Comparison of ENCODE assay signal across 19 cellular contexts in the genomic region with DNA sequence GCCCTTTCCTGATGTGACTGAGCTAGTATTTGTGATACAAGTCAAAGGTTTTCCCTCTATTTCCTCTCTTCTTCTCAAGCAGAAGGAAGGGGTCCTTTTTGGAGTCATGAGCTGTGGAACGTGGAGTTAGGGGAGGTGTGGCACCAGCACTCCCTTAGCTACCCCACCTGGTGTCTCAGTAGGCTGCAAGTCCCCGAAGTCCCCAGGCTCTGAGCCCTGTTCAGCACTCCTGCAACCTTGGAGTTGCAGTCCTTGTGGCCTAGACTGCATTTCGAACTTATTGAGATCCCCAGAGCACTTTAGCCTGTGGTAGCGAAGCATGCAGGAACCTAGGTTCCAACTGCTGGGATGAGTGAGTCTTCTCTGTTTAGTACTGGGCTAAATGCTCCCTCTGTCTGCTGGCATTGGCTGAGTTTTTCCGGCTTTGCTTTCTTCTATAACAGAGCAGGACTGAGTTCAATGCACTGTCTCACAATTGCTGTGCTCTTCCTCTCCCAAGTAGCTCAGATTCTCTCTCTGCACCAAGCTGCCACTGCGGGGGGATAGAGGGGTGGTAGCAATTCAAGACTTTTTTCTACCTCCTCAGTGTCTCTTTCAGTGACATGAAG.
DNase-seq lines count a peak whose midpoint lies in the region; ATAC-seq and TF ChIP-seq lines count a peak whose summit lies in the region.
"Had no signal": no experiment of that assay in that cellular context is flagged by ENCODE, and none has a peak within 500 bp of the region (broad histone marks: within the 10 kb centered on the region; RNA-seq: fewer than 3 reads in every experiment).

No MANE protein-coding gene starts in this region.

- H3K9ac ChIP-seq in Karpas-422 (ENCODE audit: low read length), result no peak overlapping the region
- H3K9ac ChIP-seq: GM23248 had no signal

- no peaks in the 10 kb centered on the region for H3K36me3 ChIP-seq in Karpas-422 (ENCODE audit: insufficient read depth, low read length)
- no peaks in the 10 kb centered on the region for H3K36me3 ChIP-seq in RWPE2 (ENCODE audit: low read depth)
- H3K36me3 ChIP-seq in body of pancreas (replicated peaks in 1 of 2; ENCODE audit: insufficient read depth in 1 of 2, low read depth in 2 of 2), result no peaks in the 10 kb centered on the region

- H3K4me3 Mint-ChIP-seq in nephron progenitor cell, result no peak overlapping the region
- H3K4me3 Mint-ChIP-seq: CD4-positive, CD25-positive, alpha-beta regulatory T cell had no signal

- H4K20me1 ChIP-seq in Karpas-422 (ENCODE audit: insufficient read depth, low read depth, low read length), result no peaks in the 10 kb centered on the region

- H3K36me3 Mint-ChIP-seq in nephron progenitor cell (ENCODE audit: low read depth), result no peaks in the 10 kb centered on the region
- H3K36me3 Mint-ChIP-seq: CD4-positive, CD25-positive, alpha-beta regulatory T cell had no signal

- H3K9me2 ChIP-seq in Karpas-422 (replicated peaks; ENCODE audit: insufficient read depth, low read length), result no peaks in the 10 kb centered on the region

- H3K4me3 ChIP-seq in Karpas-422 (ENCODE audit: low read length), result no peak overlapping the region
- H3K4me3 ChIP-seq in RWPE2 (ENCODE audit: severe bottlenecking), result no peak overlapping the region
- no peak overlapping the region for H3K4me3 ChIP-seq in body of pancreas
- H3K4me3 ChIP-seq: GM23248 had no signal

- WGBS in body of pancreas, 2 donors, result 47 to 52% methylated on average over 6 of the region's 6 CpGs

- H3K27ac Mint-ChIP-seq in nephron progenitor cell, result peak overlapping the region; percentile 96
- H3K27ac Mint-ChIP-seq: CD4-positive, CD25-positive, alpha-beta regulatory T cell had no signal

- H3K9me3 ChIP-seq in Karpas-422 (ENCODE audit: low read length) (no peaks in the 10 kb centered on the region; the same call in 1 of the 2 replicates), RWPE2 (ENCODE audit: severe bottlenecking) (no peaks in the 10 kb centered on the region), body of pancreas (no peaks in the 10 kb centered on the region)

- peak overlapping the region; percentile 91 for H2AFZ ChIP-seq in Karpas-422 (ENCODE audit: low read length)
- H2AFZ ChIP-seq: GM23248 had no signal

- H3K27me3 Mint-ChIP-seq in nephron progenitor cell (ENCODE audit: low read depth, poor library complexity), result no peaks in the 10 kb centered on the region
- H3K27me3 Mint-ChIP-seq: CD4-positive, CD25-positive, alpha-beta regulatory T cell had no signal

- intact Hi-C loops in head of caudate nucleus (cut with DNase I) (no loop called here), body of pancreas (cut with DNase I) (no loop called here)

- H3K27me3 ChIP-seq in Karpas-422 (ENCODE audit: low read length) (no peaks in the 10 kb centered on the region), RWPE2 (ENCODE audit: insufficient read depth, poor library complexity, severe bottlenecking) (no peaks in the 10 kb centered on the region), body of pancreas (no peaks in the 10 kb centered on the region)

- no peak for TF ChIP-seq POLR2A in body of pancreas (IDR thresholded peaks at IDR 0.05)

- TF ChIP-seq CTCF in RWPE2 (IDR thresholded peaks at IDR 0.05; ENCODE audit: poor library complexity, severe bottlenecking) (no peak), nephron progenitor cell (IDR thresholded peaks at IDR 0.05) (no peak), body of pancreas (IDR thresholded peaks at IDR 0.05) (no peak)

- no peak overlapping the region for H3K4me2 ChIP-seq in Karpas-422 (ENCODE audit: low read depth, low read length, poor library complexity, severe bottlenecking)

- H3K9me3 Mint-ChIP-seq in nephron progenitor cell, result peaks cover 13% of the 10 kb centered on the region

- H3K27ac ChIP-seq in Karpas-422 (ENCODE audit: low read length) (no peak overlapping the region), RWPE2 (ENCODE audit: poor library complexity, severe bottlenecking) (no peak overlapping the region), body of pancreas (no peak overlapping the region)
- H3K27ac ChIP-seq: GM23248 had no signal

- no peaks in the 10 kb centered on the region for H3K79me2 ChIP-seq in Karpas-422 (ENCODE audit: low read length)

- H3K4me1 Mint-ChIP-seq in nephron progenitor cell, result no peaks in the 10 kb centered on the region
- H3K4me1 Mint-ChIP-seq: CD4-positive, CD25-positive, alpha-beta regulatory T cell had no signal

- H3K4me1 ChIP-seq in Karpas-422 (ENCODE audit: low read length) (no peaks in the 10 kb centered on the region), RWPE2 (ENCODE audit: insufficient read depth, poor library complexity, severe bottlenecking) (no peaks in the 10 kb centered on the region), body of pancreas (no peaks in the 10 kb centered on the region)

- DNase-seq in ELR (ENCODE audit: low read depth) (peak; percentile 3), Karpas-422 (no peak), RWPE2 (ENCODE audit: low spot score) (no peak), nephron progenitor cell (no peak), head of caudate nucleus (no peak), body of pancreas (no peak)
- no peak for DNase-seq in stimulated activated CD4-positive, alpha-beta T cell treated with anti-CD3 and anti-CD28 coated beads, Interleukin-15, amount 100 ng/mL, for 24 hours
- DNase-seq: AML-193; Calu3; CD4-positive, CD25-positive, alpha-beta regulatory T cell; DMS79; GDM1; GM23248; Kasumi-1; NCI-H2029 treated with DMSO at 0.1 percent for 48 hours; NCI-H524 treated with DMSO at 0.1 percent for 48 hours; NK-92 treated with Interleukin-12 subunit alpha and Interleukin-12 subunit beta, amount 100 ng/mL, for 24 hours; SHP77; SW 1271 had no signal

- ATAC-seq in RWPE2 (ENCODE audit: low read depth), result peak; percentile 52; the same call in 2 of the 3 replicates
- no peak for ATAC-seq in body of pancreas
